Comparison of ENCODE assay signal across 19 cellular contexts in the genomic region with DNA sequence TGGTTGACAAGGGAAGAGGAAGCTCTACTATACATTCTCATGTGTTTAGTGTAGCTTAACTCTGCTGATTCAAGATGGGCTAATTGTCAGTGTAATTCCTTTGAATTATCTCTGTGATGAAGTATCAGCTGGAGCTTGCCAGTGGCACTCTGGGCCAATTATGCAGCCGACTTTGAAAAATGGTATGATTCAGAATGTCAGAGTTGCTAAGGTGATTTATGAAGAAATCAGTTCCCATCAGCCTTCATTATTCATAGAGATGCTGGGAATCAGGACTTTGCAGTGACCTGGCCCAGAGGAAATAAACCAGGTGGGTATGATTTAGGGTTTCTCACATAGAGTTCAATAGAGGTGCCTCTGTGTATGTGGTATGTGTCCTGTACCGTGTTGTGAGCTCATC. TPM values are rescaled to one million over a fixed set of nuclear protein-coding genes. Genes with fewer than 3 reads are reported as not detected.
DNase-seq lines count a peak whose midpoint lies in the region; ATAC-seq, FAIRE-seq and TF ChIP-seq lines count a peak whose summit lies in the region.
"Had no signal": no experiment of that assay in that cellular context is flagged by ENCODE, and none has a peak within 500 bp of the region (broad histone marks: within the 10 kb centered on the region; RNA-seq: fewer than 3 reads in every experiment).

No MANE protein-coding gene starts in this region.

- no peak for TF ChIP-seq CTCF in CD8-positive, alpha-beta T cell (IDR thresholded peaks at IDR 0.05)
- TF ChIP-seq CTCF in MCF 10A (IDR thresholded peaks at IDR 0.05; ENCODE audit: unreplicated experiment), result no peak
- no peak for TF ChIP-seq CTCF in vagina (IDR thresholded peaks at IDR 0.05)
- no peak for TF ChIP-seq CTCF in MM.1S (IDR thresholded peaks at IDR 0.05; ENCODE audit: low read length)

- peaks cover 82% of the 10 kb centered on the region for H3K36me3 Mint-ChIP-seq in CD8-positive, alpha-beta T cell
- H3K36me3 Mint-ChIP-seq in MCF 10A (ENCODE audit: insufficient read depth, unreplicated experiment) (peaks cover 24% of the 10 kb centered on the region), naive B cell (peaks cover 16 to 24% of the 10 kb centered on the region in 2 donors)

- no peak overlapping the region for H3K4me2 ChIP-seq in MM.1S (ENCODE audit: low read depth, low read length)

- H3K27me3 ChIP-seq in CD8-positive, alpha-beta T cell (ENCODE audit: insufficient read depth, low read length), result no peaks in the 10 kb centered on the region
- no peaks in the 10 kb centered on the region for H3K27me3 ChIP-seq in MG63
- H3K27me3 ChIP-seq in vagina, result no peaks in the 10 kb centered on the region
- H3K27me3 ChIP-seq in MM.1S (replicated peaks; ENCODE audit: insufficient read depth, low read length), result no peaks in the 10 kb centered on the region
- H3K27me3 ChIP-seq: BE2C, body of pancreas, dorsolateral prefrontal cortex, left lung had no signal

- peaks cover 5% of the 10 kb centered on the region for H3F3A ChIP-seq in MM.1S (ENCODE audit: insufficient read depth, low read length)

- H3K9ac ChIP-seq in MM.1S (ENCODE audit: low read length), result no peak overlapping the region

- peak overlapping the region; percentile 45 for H3K27ac Mint-ChIP-seq in CD8-positive, alpha-beta T cell
- peak overlapping the region; percentile 27 for H3K27ac Mint-ChIP-seq in MCF 10A (ENCODE audit: low read depth, unreplicated experiment)
- peak overlapping the region in 5 of 6 donors; percentile 25 to 74 (median 64) for H3K27ac Mint-ChIP-seq in naive B cell

- H3K4me3 ChIP-seq in CD8-positive, alpha-beta T cell (ENCODE audit: low read depth, low read length), result no peak overlapping the region
- H3K4me3 ChIP-seq in MG63 (no peak overlapping the region), vagina (no peak overlapping the region), MM.1S (ENCODE audit: low read length) (no peak overlapping the region)
- H3K4me3 ChIP-seq: body of pancreas, dorsolateral prefrontal cortex, left lung, SK-N-MC had no signal

- 0 out of 2 replicates have a peak, but pooled peaks cover 3% of the 10 kb centered on the region for H4K20me1 ChIP-seq in MM.1S (ENCODE audit: insufficient read depth, low read length)

- DNase-seq in CD8-positive, alpha-beta T cell, result no peak
- peak; percentile 48 for DNase-seq in MG63
- DNase-seq in MCF 10A (ENCODE audit: unreplicated experiment), result peak; percentile 49
- DNase-seq in naive B cell, result no peak
- DNase-seq in LoVo (ENCODE audit: low spot score), result no peak
- no peak for DNase-seq in vagina (ENCODE audit: extremely low spot score in 2 of 2)
- no peak for DNase-seq in frontal cortex (ENCODE audit: low spot score in 2 of 2)
- no peak for DNase-seq in MM.1S
- DNase-seq: activated effector memory CD4-positive, alpha-beta T cell treated with anti-CD3 and anti-CD28 coated beads, Interleukin-2, amount 50 U/mL, for 16 hours; BE2C; body of pancreas; DMS153; dorsolateral prefrontal cortex; Kasumi-1; left lung; NCI-H187; NCI-H524 had no signal

- FAIRE-seq in frontal cortex (lab: Jason Lieb, UNC), result no peak
- FAIRE-seq: GM18507 had no signal

- no TSS peak for BruUV-seq in MCF 10A (replicated peaks; lab: Mats Ljungman, UMichigan)

- no peak for ATAC-seq in CD8-positive, alpha-beta T cell
- no peak for ATAC-seq in naive B cell (ENCODE audit: low read depth in 2 of 2)
- ATAC-seq: body of pancreas, left lung had no signal

- H3K9me2 ChIP-seq in MM.1S (replicated peaks; ENCODE audit: insufficient read depth, low read length), result no peaks in the 10 kb centered on the region

- no peaks in the 10 kb centered on the region for H3K9me3 Mint-ChIP-seq in CD8-positive, alpha-beta T cell
- no peaks in the 10 kb centered on the region for H3K9me3 Mint-ChIP-seq in MCF 10A (ENCODE audit: unreplicated experiment)
- no peaks in the 10 kb centered on the region for H3K9me3 Mint-ChIP-seq in naive B cell

- TF ChIP-seq POLR2A in vagina (IDR thresholded peaks at IDR 0.05), result no peak

- H3K4me1 ChIP-seq in CD8-positive, alpha-beta T cell (ENCODE audit: insufficient read depth, low read length), result peaks cover 35% of the 10 kb centered on the region
- H3K4me1 ChIP-seq in vagina (no peaks in the 10 kb centered on the region), MM.1S (ENCODE audit: low read length) (peaks cover 15% of the 10 kb centered on the region)
- H3K4me1 ChIP-seq: body of pancreas had no signal

- no peaks in the 10 kb centered on the region for H3K27me3 Mint-ChIP-seq in CD8-positive, alpha-beta T cell (ENCODE audit: low read depth)
- H3K27me3 Mint-ChIP-seq in MCF 10A (ENCODE audit: insufficient read depth, unreplicated experiment) (no peaks in the 10 kb centered on the region), naive B cell (no peaks in the 10 kb centered on the region)

- peaks cover 79% of the 10 kb centered on the region for H3K4me1 Mint-ChIP-seq in CD8-positive, alpha-beta T cell (ENCODE audit: low read depth)
- H3K4me1 Mint-ChIP-seq in MCF 10A (ENCODE audit: insufficient read depth, unreplicated experiment) (peaks cover 38% of the 10 kb centered on the region), naive B cell (peaks cover 46 to 54% (median 53%) of the 10 kb centered on the region in 3 donors)

- peaks cover 27% of the 10 kb centered on the region for H3K36me3 ChIP-seq in CD8-positive, alpha-beta T cell (ENCODE audit: insufficient read depth, low read length)
- H3K36me3 ChIP-seq in MG63 (peaks cover 14% of the 10 kb centered on the region), vagina (no peaks in the 10 kb centered on the region), MM.1S (replicated peaks; ENCODE audit: insufficient read depth, low read length) (peaks cover 8% of the 10 kb centered on the region)
- H3K36me3 ChIP-seq: BE2C had no signal

- no peak overlapping the region for H3K4me3 Mint-ChIP-seq in CD8-positive, alpha-beta T cell
- no peak overlapping the region for H3K4me3 Mint-ChIP-seq in MCF 10A (ENCODE audit: unreplicated experiment)
- no peak overlapping the region for H3K4me3 Mint-ChIP-seq in naive B cell

- CTCF ChIA-PET in CD8-positive, alpha-beta T cell (lab: Charles Lee), result interaction anchor here (0.9 to 1.8 kb wide), 3 partner anchors 15 to 28 kb away, joined by 3 to 8 read pairs (median 8); no protein-coding TSS in a partner anchor
- CTCF ChIA-PET in MCF 10A (lab: Yijun Ruan, JAX), result interaction anchor here (0.6 to 2.1 kb wide), 9 partner anchors 24 to 295 kb away, joined by 3 to 20 read pairs (median 4); partner anchors contain the start of gene SYS1

- no peak overlapping the region for H2AFZ ChIP-seq in MM.1S (ENCODE audit: low read length)

- H3K9me3 ChIP-seq in CD8-positive, alpha-beta T cell (ENCODE audit: low read length), result no peaks in the 10 kb centered on the region
- H3K9me3 ChIP-seq in MG63 (no peaks in the 10 kb centered on the region), vagina (no peaks in the 10 kb centered on the region), MM.1S (replicated peaks; ENCODE audit: insufficient read depth, low read length) (no peaks in the 10 kb centered on the region)
- H3K9me3 ChIP-seq: BE2C, body of pancreas, left lung had no signal

- no peak overlapping the region for H3K27ac ChIP-seq in CD8-positive, alpha-beta T cell (ENCODE audit: low read depth, low read length)
- H3K27ac ChIP-seq in vagina, result no peak overlapping the region
- H3K27ac ChIP-seq in MM.1S (ENCODE audit: low read length), result no peak overlapping the region
- H3K27ac ChIP-seq: body of pancreas, dorsolateral prefrontal cortex, left lung, SK-N-MC had no signal

- POLR2A ChIA-PET in CD8-positive, alpha-beta T cell (lab: Charles Lee), result interaction anchor here (1.2 kb wide), 1 partner anchor 23 kb away, joined by 3 read pairs; no protein-coding TSS in a partner anchor
- POLR2A ChIA-PET in MCF 10A (lab: Yijun Ruan, JAX), result interaction anchor here (0.5 to 1.7 kb wide), 9 partner anchors 9 to 187 kb away, joined by 3 to 6 read pairs (median 4); partner anchors contain the start of gene SLPI

- peaks cover 81% of the 10 kb centered on the region for H3K79me2 ChIP-seq in MM.1S (ENCODE audit: low read length)

- intact Hi-C loops in CD8-positive, alpha-beta T cell (cut with DNase I, micrococcal nuclease), result no loop called here
- intact Hi-C loops in MCF 10A (cut with micrococcal nuclease), result no loop called here
- intact Hi-C loops in vagina (cut with DNase I), result no loop called here

RNA-seq across cellular contexts. Expression of gene KCNS1, which starts 33.4 kb away (rescaled TPM):
- total RNA-seq in CD8-positive, alpha-beta T cell, result not detected
- 0.05 and 0.30 TPM in 2 replicates for total RNA-seq in MG63 (2014; rRNA removed; shearing (Covaris generic); ENCODE audit: low replicate concordance)
- total RNA-seq in MCF 10A (2022) (not detected in 2 replicates), vagina (not detected), frontal cortex (1.2 TPM)
- polyA plus RNA-seq in naive B cell (ENCODE audit: low read depth in 6 of 6), result under 1 TPM in 4 of 6 donors, not detected in 2; 0.06 to 0.26 (median 0.20) TPM
- total RNA-seq: body of pancreas had no signal

RNA-seq across cellular contexts. Expression of gene WFDC5, which starts 47.4 kb away (rescaled TPM):
- not detected for total RNA-seq in CD8-positive, alpha-beta T cell
- not detected in 2 replicates for total RNA-seq in MG63 (2014; rRNA removed; shearing (Covaris generic); ENCODE audit: low replicate concordance)
- not detected in 2 replicates for total RNA-seq in MCF 10A (2022)
- not detected for polyA plus RNA-seq in naive B cell (ENCODE audit: low read depth in 6 of 6)
- total RNA-seq in vagina, result 6.1 TPM
- total RNA-seq in frontal cortex, result not detected
- total RNA-seq: body of pancreas, dorsolateral prefrontal cortex had no signal

RNA-seq across cellular contexts. Expression of gene WFDC12, which starts 56.7 kb away (rescaled TPM):
- total RNA-seq in CD8-positive, alpha-beta T cell, result not detected
- not detected in 2 replicates for total RNA-seq in MG63 (2014; rRNA removed; shearing (Covaris generic); ENCODE audit: low replicate concordance)
- total RNA-seq in MCF 10A (2022) (not detected in 2 replicates), vagina (4.4 TPM), frontal cortex (not detected)
- not detected for polyA plus RNA-seq in naive B cell (ENCODE audit: low read depth in 6 of 6)
- total RNA-seq: body of pancreas, dorsolateral prefrontal cortex had no signal

Comparison
In these comparisons a context has a peak if more than half of its experiments do, and no peak if none do; other contexts are left out.
1. DNase-seq: peak in MG63 (single experiment) and MCF 10A (single experiment); none in CD8-positive, alpha-beta T cell (0 of 7), naive B cell (single experiment), LoVo (single experiment), vagina (0 of 2), frontal cortex (0 of 2) and MM.1S (single experiment).
2. Peak in every context shown above with its lines, with median percentiles within 50 percentile points of each other: H3K27ac Mint-ChIP-seq.